Comparison of ENCODE assay signal across 12 cellular contexts in the genomic region with DNA sequence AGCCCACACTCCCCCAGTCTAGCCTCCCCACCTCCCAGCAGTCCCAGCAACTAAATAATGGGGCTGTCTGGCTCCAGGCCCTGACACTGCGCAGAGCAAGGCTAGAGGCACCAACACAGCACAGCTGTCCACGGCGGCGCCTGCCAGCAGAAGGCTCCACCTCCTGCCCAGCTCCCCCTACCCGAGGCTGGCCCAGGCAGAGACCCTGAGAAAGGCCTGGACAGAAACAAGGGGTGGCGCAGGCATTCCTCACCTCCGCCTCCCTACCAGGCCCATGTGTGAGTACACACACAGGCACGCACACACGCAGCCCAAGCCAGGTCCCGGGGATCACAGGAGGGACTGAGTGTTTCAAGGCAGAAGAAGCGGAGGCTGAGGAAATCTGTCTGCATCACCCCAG. TPM values are rescaled to one million over a fixed set of nuclear protein-coding genes. Genes with fewer than 3 reads are reported as not detected.
DNase-seq lines count a peak whose midpoint lies in the region; ATAC-seq and TF ChIP-seq lines count a peak whose summit lies in the region.
"Had no signal": no experiment of that assay in that cellular context is flagged by ENCODE, and none has a peak within 500 bp of the region (broad histone marks: within the 10 kb centered on the region; RNA-seq: fewer than 3 reads in every experiment).

No MANE protein-coding gene starts in this region.

- no peak for ATAC-seq in GM18511 (IDR thresholded peaks at IDR 0.05; ENCODE audit: unreplicated experiment)
- ATAC-seq: A549; stimulated activated naive B cell treated with anti-CD40 and anti-IgM and Interleukin-4, amounts not matched to agents 10 μg/mL and 1 μg/mL and 100 μg/mL, for 72 hours had no signal

- no peak overlapping the region for H3K27ac Mint-ChIP-seq in type B pancreatic cell
- H3K27ac Mint-ChIP-seq: stimulated activated naive B cell treated with anti-CD40 and anti-IgM and Interleukin-4, amounts not matched to agents 10 μg/mL and 1 μg/mL and 100 μg/mL, for 72 hours had no signal

- H3K4me3 ChIP-seq in fibroblast of villous mesenchyme (ENCODE audit: low read depth, low read length) = no peak overlapping the region
- H3K4me3 ChIP-seq: A549, lung had no signal

- H3K27me3 Mint-ChIP-seq in type B pancreatic cell = peaks cover 50% of the 10 kb centered on the region

- H3K4me3 Mint-ChIP-seq in type B pancreatic cell = no peak overlapping the region
- H3K4me3 Mint-ChIP-seq: stimulated activated naive B cell treated with anti-CD40 and anti-IgM and Interleukin-4, amounts not matched to agents 10 μg/mL and 1 μg/mL and 100 μg/mL, for 72 hours had no signal

- TF ChIP-seq CTCF in fibroblast of villous mesenchyme (IDR thresholded peaks at IDR 0.05; ENCODE audit: insufficient read depth, low read depth, low read length) = no peak
- TF ChIP-seq CTCF in type B pancreatic cell (conservative IDR thresholded peaks at IDR 0.05) = no peak

- peaks cover 46% of the 10 kb centered on the region for H3K4me1 Mint-ChIP-seq in type B pancreatic cell (ENCODE audit: unreplicated experiment)

- H3K36me3 Mint-ChIP-seq in type B pancreatic cell = no peaks in the 10 kb centered on the region

- DNase-seq in NCI-H2171 treated with DMSO at 0.1 percent for 48 hours (lab: John Stamatoyannopoulos, UW) = peak; percentile 49
- DNase-seq in NCI-H2171 (lab: John Stamatoyannopoulos, UW) = no peak
- DNase-seq in fibroblast of villous mesenchyme (ENCODE audit: low read depth) = peak; percentile 59
- peak; percentile 82 for DNase-seq in mucosa of gallbladder (ENCODE audit: low spot score)
- peak; percentile 79 for DNase-seq in ureter (ENCODE audit: low spot score)
- DNase-seq in H4 (ENCODE audit: low spot score) = no peak
- no peak for DNase-seq in type B pancreatic cell (ENCODE audit: extremely low spot score, unreplicated experiment)
- DNase-seq: stimulated activated naive B cell treated with anti-CD40 and anti-IgM and Interleukin-4, amounts not matched to agents 10 μg/mL and 1 μg/mL and 100 μg/mL, for 72 hours had no signal

- H3K9me3 Mint-ChIP-seq in type B pancreatic cell = no peaks in the 10 kb centered on the region
- H3K9me3 Mint-ChIP-seq: stimulated activated naive B cell treated with anti-CD40 and anti-IgM and Interleukin-4, amounts not matched to agents 10 μg/mL and 1 μg/mL and 100 μg/mL, for 72 hours had no signal

RNA-seq across cellular contexts. Expression of a gene that starts 6.0 kb away (rescaled TPM):
- total RNA-seq in fibroblast of villous mesenchyme (0.64 and 2.6 TPM in 2 replicates), mucosa of gallbladder (49.4 TPM), ureter (17.7 TPM), type B pancreatic cell (ENCODE audit: low replicate concordance) (8.0 and 10.0 TPM in 2 replicates)
- 0.58 and 0.84 TPM in 2 replicates for total RNA-seq in H4 (2014; rRNA removed; shearing (Covaris generic))

RNA-seq across cellular contexts. Expression of a gene that starts 18.7 kb away (rescaled TPM):
- 1.3 and 3.5 TPM in 2 replicates for total RNA-seq in fibroblast of villous mesenchyme
- 12.6 TPM for total RNA-seq in mucosa of gallbladder
- 50.7 TPM for total RNA-seq in ureter
- 0.29 and 0.60 TPM in 2 replicates for total RNA-seq in H4 (2014; rRNA removed; shearing (Covaris generic))
- total RNA-seq in type B pancreatic cell (ENCODE audit: low replicate concordance) = 0.21 and 1.7 TPM in 2 replicates
- total RNA-seq: LHCN-M2 had no signal

RNA-seq across cellular contexts. Expression of a gene that starts 52.2 kb away (rescaled TPM):
- total RNA-seq in fibroblast of villous mesenchyme = under 0.01 and 0.32 TPM in 2 replicates
- 1.2 TPM for total RNA-seq in mucosa of gallbladder
- 0.55 TPM for total RNA-seq in ureter
- 0.17 TPM in 1 of 2 replicates, not detected in the other for total RNA-seq in H4 (2014; rRNA removed; shearing (Covaris generic))
- total RNA-seq in type B pancreatic cell (ENCODE audit: low replicate concordance) = 33.8 and 53.2 TPM in 2 replicates

RNA-seq across cellular contexts. Expression of a gene that starts 56.2 kb away (rescaled TPM):
- total RNA-seq in fibroblast of villous mesenchyme (35.4 and 36.4 TPM in 2 replicates), mucosa of gallbladder (43.9 TPM), ureter (32.4 TPM), type B pancreatic cell (ENCODE audit: low replicate concordance) (32.7 and 45.5 TPM in 2 replicates)
- total RNA-seq in H4 (2014; rRNA removed; shearing (Covaris generic)) = 25.2 and 26.5 TPM in 2 replicates

Comparison
In these comparisons a context has a peak if more than half of its experiments do, and no peak if none do; other contexts are left out.
1. DNase-seq: peak in NCI-H2171 treated with DMSO at 0.1 percent for 48 hours (single experiment), fibroblast of villous mesenchyme (single experiment), mucosa of gallbladder (single experiment) and ureter (single experiment); none in NCI-H2171 (single experiment), H4 (single experiment) and type B pancreatic cell (single experiment).
2. RNA of a gene that starts 52.2 kb away (total RNA-seq): 33.8 to 53.2 TPM in type B pancreatic cell; 1.2 TPM in mucosa of gallbladder (single experiment), 0.55 TPM in ureter (single experiment), 0.17 TPM in H4 and under 0.01 to 0.32 TPM in fibroblast of villous mesenchyme; every median in the first group is over 10 times any median in the second.